Comparison of ENCODE assay signal across 16 cellular contexts in the genomic region with DNA sequence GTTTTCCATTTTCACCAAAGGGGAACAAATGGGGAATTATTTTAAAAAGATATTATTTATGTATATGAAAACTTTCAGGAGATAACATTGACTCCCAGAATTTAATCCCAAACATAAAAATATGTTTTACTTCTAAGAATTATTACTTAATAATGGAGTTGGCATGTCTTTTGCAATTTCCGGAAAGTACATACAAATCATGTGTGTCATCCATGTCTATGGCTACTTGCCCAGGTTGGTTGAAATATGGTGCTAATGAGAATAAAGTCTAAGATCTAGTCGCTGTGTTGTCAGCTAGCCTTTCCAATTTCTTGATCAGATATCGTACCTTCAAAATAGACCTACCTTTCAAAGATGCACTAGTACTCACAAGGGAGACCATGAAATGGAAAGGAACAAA.
"Had no signal": no experiment of that assay in that cellular context is flagged by ENCODE, and none has a peak within 500 bp of the region (broad histone marks: within the 10 kb centered on the region; RNA-seq: fewer than 3 reads in every experiment).

No MANE protein-coding gene starts in this region.

- H3K27ac ChIP-seq: cardiac muscle cell, transverse colon, uterus, WERI-Rb-1 had no signal

- H3K4me1 ChIP-seq: transverse colon, uterus had no signal

- DNase-seq: activated CD4-positive, alpha-beta T cell treated with anti-CD3 and anti-CD28 coated beads for 1 hour; activated CD8-positive, alpha-beta memory T cell treated with anti-CD3 and anti-CD28 coated beads for 24 hours; activated CD8-positive, alpha-beta memory T cell treated with anti-CD3 and anti-CD28 coated beads, Interleukin-2, amount 50 U/mL, for 48 hours; activated effector memory CD4-positive, alpha-beta T cell treated with Interleukin-2 at 50 U/mL for 16 hours; activated naive CD4-positive, alpha-beta T cell treated with anti-CD3 and anti-CD28 coated beads, Interleukin-2, amount 50 U/mL, for 16 hours; activated T-cell treated with anti-CD3 and anti-CD28 coated beads, Interleukin-2, amount 50 U/mL, for 48 hours; effector memory CD8-positive, alpha-beta T cell; foreskin melanocyte; hypothalamus; kidney; midbrain; transverse colon; uterus; WERI-Rb-1 had no signal

- ATAC-seq: effector memory CD8-positive, alpha-beta T cell; left lobe of liver had no signal

- H3K9me3 ChIP-seq: transverse colon, uterus had no signal

- H3K27me3 ChIP-seq: cardiac muscle cell, transverse colon, uterus had no signal

- H3K4me3 ChIP-seq: cardiac muscle cell, transverse colon, uterus had no signal

- H3K36me3 ChIP-seq: cardiac muscle cell, transverse colon, uterus, WERI-Rb-1 had no signal
